In the genomic region with DNA sequence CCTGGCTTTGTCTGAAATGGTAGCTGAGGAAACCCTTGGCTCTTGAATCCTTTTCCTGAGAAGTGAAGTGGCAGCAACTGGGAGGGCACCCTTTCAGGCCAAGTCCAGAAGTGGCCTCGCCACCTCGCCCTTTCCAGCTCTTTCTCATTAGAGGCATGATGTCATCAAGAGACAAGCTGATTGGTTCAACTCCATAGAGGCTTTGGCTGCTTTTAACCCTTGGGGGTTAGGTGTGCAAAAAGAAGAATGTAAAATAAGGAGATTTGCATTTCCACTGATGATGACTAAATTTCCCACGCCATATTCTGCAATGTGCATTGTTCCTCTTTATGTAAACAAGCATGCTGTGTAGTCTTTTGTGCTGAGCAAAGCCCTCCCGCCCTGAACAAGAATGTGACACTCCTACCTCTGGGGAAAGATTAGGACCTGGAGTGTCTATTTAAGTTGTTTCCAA, we compare ENCODE assay signal across 8 cellular contexts.
A peak's percentile ranks its signal among the peaks of the same experiment; 100 is the strongest.
DNase-seq lines count a peak whose midpoint lies in the region; ATAC-seq and TF ChIP-seq lines count a peak whose summit lies in the region.

No MANE protein-coding gene starts in this region.

- intact Hi-C loops in esophagus muscularis mucosa (cut with DNase I) = no loop called here

- WGBS in esophagus muscularis mucosa = 18% methylated on average over 4 of the region's 4 CpGs

- TF ChIP-seq CTCF in esophagus muscularis mucosa (IDR thresholded peaks at IDR 0.05) = peak in 1 of 3 experiments; percentile 2

- H3K36me3 ChIP-seq in HAP-1 (replicated peaks) (no peaks in the 10 kb centered on the region; the same call in 1 of the 2 replicates), esophagus muscularis mucosa (peaks cover 0 to 17% (median 10%) of the 10 kb centered on the region in 4 donors), neuron (ENCODE audit: insufficient read depth, low read length) (no peaks in the 10 kb centered on the region)

- DNase-seq in HAP-1 (ENCODE audit: low spot score in 2 of 2) (peak; percentile 86 to 99), NCI-H748 treated with DMSO at 0.1 percent for 48 hours (lab: John Stamatoyannopoulos, UW) (peak; percentile 28), esophagus muscularis mucosa (ENCODE audit: extremely low spot score) (no peak), activated gamma-delta T cell (lab: John Stamatoyannopoulos, UW) (no peak)
- no peak for DNase-seq in activated CD4-positive, alpha-beta T cell treated with anti-CD3 and anti-CD28 coated beads, Interleukin-2, amount 50 U/mL, for 48 hours

- TF ChIP-seq EP300 in esophagus muscularis mucosa (IDR thresholded peaks at IDR 0.05) = no peak

- H3K4me1 ChIP-seq in HAP-1 = peaks cover 50% of the 10 kb centered on the region
- peaks cover 93 to 99% (median 98%) of the 10 kb centered on the region in 4 donors for H3K4me1 ChIP-seq in esophagus muscularis mucosa
- peaks cover 47% of the 10 kb centered on the region for H3K4me1 ChIP-seq in neuron (ENCODE audit: insufficient read depth, low read length)

- TF ChIP-seq POLR2A in esophagus muscularis mucosa (IDR thresholded peaks at IDR 0.05; ENCODE audit: low read depth) = no peak

- ATAC-seq in HG03280 (IDR thresholded peaks at IDR 0.05; ENCODE audit: unreplicated experiment) (no peak), HG03442 (IDR thresholded peaks at IDR 0.05; ENCODE audit: unreplicated experiment) (no peak)

- H3K9me3 ChIP-seq in HAP-1 (no peaks in the 10 kb centered on the region), esophagus muscularis mucosa (no peaks in the 10 kb centered on the region), neuron (ENCODE audit: low read length) (no peaks in the 10 kb centered on the region)

- peak overlapping the region; percentile 92 to 99 (median 96) for H3K27ac ChIP-seq in esophagus muscularis mucosa (replicated peaks in 1 of 4)

- peak overlapping the region; percentile 3 for H2AFZ ChIP-seq in neuron (ENCODE audit: low read depth, low read length)

- in situ Hi-C loops in HAP-1 (cut with MboI; ENCODE audit: low sequenced_read_pairs) = no loop called here

- H3K4me3 ChIP-seq in HAP-1 (no peak overlapping the region), esophagus muscularis mucosa (peak overlapping the region in 3 of 4 donors; percentile 13 to 71 (median 27)), neuron (ENCODE audit: low read length) (no peak overlapping the region)

- H3K27me3 ChIP-seq in HAP-1 (ENCODE audit: low read depth) = no peaks in the 10 kb centered on the region
- H3K27me3 ChIP-seq in esophagus muscularis mucosa = no peaks in the 10 kb centered on the region
- no peaks in the 10 kb centered on the region for H3K27me3 ChIP-seq in neuron (ENCODE audit: insufficient read depth, low read length)

Comparison
In these comparisons a context has a peak if more than half of its experiments do, and no peak if none do; other contexts are left out.
1. DNase-seq: peak in HAP-1 (2 of 2) and NCI-H748 treated with DMSO at 0.1 percent for 48 hours (single experiment); none in esophagus muscularis mucosa (single experiment), activated CD4-positive, alpha-beta T cell treated with anti-CD3 and anti-CD28 coated beads, Interleukin-2, amount 50 U/mL, for 48 hours (0 of 2) and activated gamma-delta T cell (single experiment).
2. H3K4me3 ChIP-seq: peak in esophagus muscularis mucosa (3 of 4); none in HAP-1 (single experiment) and neuron (single experiment).